24 cellular contexts compared by ENCODE assay signal in the genomic region with DNA sequence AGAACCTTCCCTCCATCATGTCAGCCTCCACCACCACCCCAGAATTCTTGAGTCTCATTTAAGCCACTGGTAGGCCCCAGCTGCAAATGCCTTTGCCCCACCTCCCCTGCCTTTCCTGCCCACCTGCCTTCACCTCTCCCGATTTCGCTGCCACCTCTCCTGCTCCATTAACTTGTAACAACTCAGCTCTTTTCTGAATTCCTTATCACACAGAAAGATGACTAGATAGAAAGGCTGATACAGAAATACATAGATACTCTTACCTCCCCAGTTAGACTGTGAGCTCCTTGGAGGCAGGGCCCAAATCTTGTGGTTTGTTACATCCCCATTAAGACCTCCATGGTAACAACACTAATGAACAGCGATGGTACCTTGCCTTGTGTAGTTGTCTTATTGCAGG.
DNase-seq lines count a peak whose midpoint lies in the region; ATAC-seq, FAIRE-seq and TF ChIP-seq lines count a peak whose summit lies in the region.
"Had no signal": no experiment of that assay in that cellular context is flagged by ENCODE, and none has a peak within 500 bp of the region (broad histone marks: within the 10 kb centered on the region; RNA-seq: fewer than 3 reads in every experiment).

No MANE protein-coding gene starts in this region.

- H2BK5ac ChIP-seq in mesenchymal stem cell (ENCODE audit: low read depth, low read length, poor library complexity, severe bottlenecking), result no peak overlapping the region
- no peak overlapping the region for H2BK5ac ChIP-seq in trophoblast cell (ENCODE audit: low read depth, low read length, poor library complexity)

- H3K4ac ChIP-seq in mesenchymal stem cell (ENCODE audit: low read depth in 1 of 2, low read length in 2 of 2), result no peak overlapping the region
- H3K4ac ChIP-seq in trophoblast cell (ENCODE audit: low read depth, low read length), result no peak overlapping the region

- FAIRE-seq in urothelium cell line (lab: Jason Lieb, UNC), result no peak
- FAIRE-seq: A204.1, G401.6, GM12892, GM19239, H1 had no signal

- peaks cover 54% of the 10 kb centered on the region for H3K4me1 Mint-ChIP-seq in neural crest cell
- H3K4me1 Mint-ChIP-seq in Calu3 (ENCODE audit: low read depth, unreplicated experiment), result peaks cover 7% of the 10 kb centered on the region
- H3K4me1 Mint-ChIP-seq: CD4-positive, CD25-positive, alpha-beta regulatory T cell had no signal

- H3K4me3 ChIP-seq in HEK293 (ENCODE audit: low read depth, low read length), result no peak overlapping the region
- no peak overlapping the region for H3K4me3 ChIP-seq in mesenchymal stem cell (ENCODE audit: insufficient read depth in 1 of 2, low read depth in 1 of 2, low read length in 2 of 2)
- no peak overlapping the region for H3K4me3 ChIP-seq in trophoblast cell (ENCODE audit: low read depth, low read length)
- H3K4me3 ChIP-seq: BLaER1, GM23248 had no signal

- H2AK5ac ChIP-seq in mesenchymal stem cell (ENCODE audit: low read length, severe bottlenecking), result no peak overlapping the region
- H2AK5ac ChIP-seq in trophoblast cell (ENCODE audit: low read length), result no peak overlapping the region

- BruUV-seq in Calu3 (replicated peaks; lab: Mats Ljungman, UMichigan), result no TSS peak

- H3K9ac ChIP-seq in mesenchymal stem cell (ENCODE audit: low read length) (no peak overlapping the region), trophoblast cell (ENCODE audit: low read length) (no peak overlapping the region)
- H3K9ac ChIP-seq: BLaER1, GM23248 had no signal

- no peak overlapping the region for H4K12ac ChIP-seq in trophoblast cell (ENCODE audit: low read depth, low read length)

- no peak for TF ChIP-seq CTCF in HEK293 (tag by site-specific recombination; IDR thresholded peaks at IDR 0.05)
- no peak for TF ChIP-seq CTCF in neural crest cell (conservative IDR thresholded peaks at IDR 0.05)
- TF ChIP-seq CTCF in Calu3 (IDR thresholded peaks at IDR 0.05; ENCODE audit: unreplicated experiment), result no peak

- ATAC-seq in GM18867 (IDR thresholded peaks at IDR 0.05; ENCODE audit: unreplicated experiment), result no peak
- ATAC-seq: CD8-positive, alpha-beta T cell had no signal

- POLR2A ChIA-PET in HEK293 (lab: Yijun Ruan, JAX), result no interaction called here

- no peak overlapping the region for H2BK15ac ChIP-seq in mesenchymal stem cell (ENCODE audit: low read depth, poor library complexity, severe bottlenecking)

- no peaks in the 10 kb centered on the region for H3K79me2 ChIP-seq in trophoblast cell (ENCODE audit: control insufficient read depth, insufficient read depth, low read length, poor library complexity)

- CTCF ChIA-PET in HEK293 (lab: Yijun Ruan, JAX), result no interaction called here
- CTCF ChIA-PET in Calu3 (lab: Charles Lee), result no interaction called here

- H3K36me3 Mint-ChIP-seq in neural crest cell (ENCODE audit: low read depth), result peaks cover 12% of the 10 kb centered on the region
- no peaks in the 10 kb centered on the region for H3K36me3 Mint-ChIP-seq in Calu3 (ENCODE audit: insufficient read depth, unreplicated experiment)
- H3K36me3 Mint-ChIP-seq: CD8-positive, alpha-beta T cell had no signal

- H2BK12ac ChIP-seq in mesenchymal stem cell (ENCODE audit: low read length in 2 of 2), result no peak overlapping the region
- H2BK12ac ChIP-seq in trophoblast cell (ENCODE audit: low read length), result no peak overlapping the region

- H3K18ac ChIP-seq in mesenchymal stem cell (ENCODE audit: low read depth in 1 of 2, low read length in 2 of 2) (no peak overlapping the region), trophoblast cell (ENCODE audit: low read length) (no peak overlapping the region)

- H3K36me3 ChIP-seq in HEK293 (ENCODE audit: control insufficient read depth in 2 of 2, insufficient read depth in 1 of 2, low read length in 2 of 2) (no peaks in the 10 kb centered on the region), mesenchymal stem cell (ENCODE audit: control insufficient read depth in 1 of 2, insufficient read depth in 2 of 2, low read depth in 1 of 2, low read length in 2 of 2) (peaks cover 0 to 10% of the 10 kb centered on the region in 2 experiments), trophoblast cell (ENCODE audit: control insufficient read depth in 1 of 2, insufficient read depth in 2 of 2, low read length in 2 of 2) (no peaks in the 10 kb centered on the region)
- H3K36me3 ChIP-seq: BLaER1 had no signal

- no peak overlapping the region; the same call in 1 of the 2 replicates for H3K27ac ChIP-seq in HEK293 (ENCODE audit: extremely low read depth, low read depth, low read length)
- no peak overlapping the region for H3K27ac ChIP-seq in mesenchymal stem cell (ENCODE audit: low read length, poor library complexity, severe bottlenecking)
- no peak overlapping the region for H3K27ac ChIP-seq in trophoblast cell (ENCODE audit: low read depth, low read length)
- H3K27ac ChIP-seq: 22Rv1, BLaER1, C4-2B, GM23248 had no signal

- DNase-seq in mesenchymal stem cell, result no peak
- DNase-seq in neural crest cell (ENCODE audit: low read depth, low spot score), result no peak
- DNase-seq in trophoblast cell, result no peak
- no peak for DNase-seq in stimulated activated CD4-positive, alpha-beta T cell treated with anti-CD3 and anti-CD28 coated beads, Interleukin-4, amount 100 ng/mL, for 4 hours
- no peak for DNase-seq in urothelium cell line (ENCODE audit: low spot score)
- no peak for DNase-seq in Calu3
- DNase-seq: CD4-positive, CD25-positive, alpha-beta regulatory T cell; CD8-positive, alpha-beta T cell; DMS153; DND-41; GM23248; H7; HCEC 1CT had no signal

- H3K4me2 ChIP-seq in mesenchymal stem cell (ENCODE audit: low read length, poor library complexity, severe bottlenecking) (no peak overlapping the region), trophoblast cell (ENCODE audit: low read length) (no peak overlapping the region)
- H3K4me2 ChIP-seq: BLaER1 had no signal

- H3K4me1 ChIP-seq in HEK293 (ENCODE audit: control insufficient read depth, insufficient read depth, low read length), result peaks cover 4% of the 10 kb centered on the region; the same call in 1 of the 2 replicates
- peaks cover 10% of the 10 kb centered on the region for H3K4me1 ChIP-seq in mesenchymal stem cell (ENCODE audit: control insufficient read depth, insufficient read depth, low read depth, low read length)
- H3K4me1 ChIP-seq in trophoblast cell (ENCODE audit: control insufficient read depth in 1 of 2, insufficient read depth in 2 of 2, low read length in 2 of 2), result peaks cover 29 to 42% of the 10 kb centered on the region in 2 experiments

- H3K9me3 ChIP-seq in HEK293 (ENCODE audit: control insufficient read depth, insufficient read depth, low read depth, low read length) (no peaks in the 10 kb centered on the region), mesenchymal stem cell (ENCODE audit: control insufficient read depth, low read length) (no peaks in the 10 kb centered on the region), trophoblast cell (ENCODE audit: insufficient read depth, low read depth, low read length) (peaks cover 4% of the 10 kb centered on the region)

- peak overlapping the region; percentile 14 for H4K91ac ChIP-seq in mesenchymal stem cell (ENCODE audit: low read length)
- peak overlapping the region; percentile 0 for H4K91ac ChIP-seq in trophoblast cell (ENCODE audit: low read depth, low read length)

- H4K8ac ChIP-seq in mesenchymal stem cell (ENCODE audit: low read length), result no peak overlapping the region
- no peak overlapping the region for H4K8ac ChIP-seq in trophoblast cell (ENCODE audit: low read depth, low read length)

- intact Hi-C loops in Calu3 (cut with micrococcal nuclease; ENCODE audit: unreplicated experiment), result no loop called here

- H3K14ac ChIP-seq in mesenchymal stem cell (ENCODE audit: low read length in 2 of 2) (peak overlapping the region in 1 of 2 experiments; percentile 78), trophoblast cell (ENCODE audit: low read length) (peak overlapping the region; percentile 2)

- 100% methylated on average over 3 of the region's 3 CpGs for WGBS in mesenchymal stem cell
- no CpG with 5 or more reads among the region's 3 CpGs for WGBS in trophoblast cell (ENCODE audit: extremely low coverage, insufficient coverage, insufficient read length)

- H2BK120ac ChIP-seq in mesenchymal stem cell (ENCODE audit: low read depth, low read length), result no peak overlapping the region
- no peak overlapping the region for H2BK120ac ChIP-seq in trophoblast cell (ENCODE audit: insufficient read depth, low read length, poor library complexity)

- peaks cover 10% of the 10 kb centered on the region for H3K9me3 Mint-ChIP-seq in neural crest cell
- peaks cover 3% of the 10 kb centered on the region for H3K9me3 Mint-ChIP-seq in Calu3 (ENCODE audit: low read depth, unreplicated experiment)

- H3K27ac Mint-ChIP-seq in neural crest cell (ENCODE audit: unreplicated experiment), result peak overlapping the region; percentile 67
- no peak overlapping the region for H3K27ac Mint-ChIP-seq in Calu3 (ENCODE audit: unreplicated experiment)
- H3K27ac Mint-ChIP-seq: B cell; CD4-positive, CD25-positive, alpha-beta regulatory T cell; CD8-positive, alpha-beta T cell had no signal

- H3K27me3 ChIP-seq in mesenchymal stem cell (ENCODE audit: control insufficient read depth in 1 of 2, insufficient read depth in 1 of 2, low read length in 2 of 2) (peaks cover 0 to 5% of the 10 kb centered on the region in 2 experiments), trophoblast cell (ENCODE audit: insufficient read depth, low read length) (no peaks in the 10 kb centered on the region)
- H3K27me3 ChIP-seq: BLaER1 had no signal

- H3K27me3 Mint-ChIP-seq in neural crest cell (ENCODE audit: low read depth) (peaks cover 2% of the 10 kb centered on the region), Calu3 (ENCODE audit: unreplicated experiment) (no peaks in the 10 kb centered on the region)
- H3K27me3 Mint-ChIP-seq: CD4-positive, CD25-positive, alpha-beta regulatory T cell had no signal

- H3K4me3 Mint-ChIP-seq in neural crest cell, result no peak overlapping the region
- no peak overlapping the region for H3K4me3 Mint-ChIP-seq in Calu3 (ENCODE audit: low read depth, unreplicated experiment)
- H3K4me3 Mint-ChIP-seq: B cell; CD4-positive, CD25-positive, alpha-beta regulatory T cell; CD8-positive, alpha-beta T cell had no signal

- no peaks in the 10 kb centered on the region for H3K79me1 ChIP-seq in mesenchymal stem cell (replicated peaks; ENCODE audit: low read length, poor library complexity, severe bottlenecking)
- peaks cover 20% of the 10 kb centered on the region for H3K79me1 ChIP-seq in trophoblast cell (ENCODE audit: low read length)

- H3K23ac ChIP-seq in mesenchymal stem cell (ENCODE audit: low read length in 2 of 2) (no peak overlapping the region), trophoblast cell (ENCODE audit: low read length) (no peak overlapping the region)

- H2AFZ ChIP-seq in mesenchymal stem cell (ENCODE audit: low read depth, low read length), result no peak overlapping the region
- no peak overlapping the region for H2AFZ ChIP-seq in trophoblast cell (ENCODE audit: insufficient read depth, low read length, poor library complexity)
- H2AFZ ChIP-seq: GM23248 had no signal

TF ChIP-seq in HEK293, 187 proteins besides CTCF, POLR2A, EP300 and RAD21 (continues in another document):
- no peak for TF ChIP-seq ZFHX2 (tag by site-specific recombination; conservative IDR thresholded peaks at IDR 0.05)
